Comparison of ENCODE assay signal across 8 cellular contexts in the genomic region with DNA sequence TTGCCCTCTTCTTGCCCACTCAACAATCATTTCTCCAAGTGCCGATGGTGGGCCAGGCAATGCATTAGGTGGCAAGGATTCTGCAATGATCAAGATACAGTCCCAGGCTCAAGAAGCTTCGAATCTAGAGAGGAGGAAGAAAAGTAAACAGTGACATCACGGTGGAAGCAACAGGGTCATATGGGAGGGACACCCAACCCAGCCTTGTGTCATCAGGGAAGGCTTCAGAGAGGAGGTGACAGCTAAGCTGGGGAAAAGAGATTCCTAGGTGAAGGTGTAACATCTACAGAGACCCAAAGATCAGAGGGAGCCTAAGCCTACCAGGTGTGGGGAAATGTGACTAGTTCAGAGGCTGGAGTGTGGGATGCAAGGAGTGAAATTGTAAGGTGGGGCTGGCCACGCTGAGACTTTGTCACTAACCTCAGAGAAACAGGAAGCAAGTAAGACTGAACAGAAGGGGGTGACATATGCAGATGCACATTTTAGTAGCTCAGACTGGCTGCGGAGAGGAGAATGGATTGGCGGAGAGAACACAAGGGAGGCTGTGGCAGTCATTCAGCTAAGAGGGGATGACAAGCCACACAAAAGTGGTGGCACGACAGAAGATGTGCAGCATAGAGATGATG.
DNase-seq lines count a peak whose midpoint lies in the region; ATAC-seq and TF ChIP-seq lines count a peak whose summit lies in the region.

No MANE protein-coding gene starts in this region.

- no peak overlapping the region for H3K4me3 ChIP-seq in Peyer's patch

- H3K4me1 Mint-ChIP-seq in central memory CD8-positive, alpha-beta T cell: peaks cover 92% of the 10 kb centered on the region

- DNase-seq in GM13977 (ENCODE audit: low spot score) (peak; percentile 38), Peyer's patch (peak in 2 of 3 donors; percentile 74 to 77), amniotic stem cell (lab: John Stamatoyannopoulos, UW) (no peak), posterior vena cava (ENCODE audit: low spot score) (no peak), SKM-1 (lab: John Stamatoyannopoulos, UW; ENCODE audit: unreplicated experiment) (no peak)
- DNase-seq in central memory CD8-positive, alpha-beta T cell (ENCODE audit: low spot score in 2 of 2): peak; percentile 47 to 80
- DNase-seq in stimulated activated naive CD4-positive, alpha-beta T cell treated with Interleukin-2 at 50 U/mL for 16 hours (lab: John Stamatoyannopoulos, UW): peak; percentile 66

- peak overlapping the region; percentile 46 to 84 (median 66) for H3K27ac ChIP-seq in Peyer's patch

- H3K9me3 Mint-ChIP-seq in central memory CD8-positive, alpha-beta T cell: no peaks in the 10 kb centered on the region

- intact Hi-C loops in posterior vena cava (cut with DNase I): loop anchor here in 1 of 2 donors (10.0 kb wide), 1 partner anchor 99 kb away; no protein-coding TSS in a partner anchor

- no peaks in the 10 kb centered on the region for H3K27me3 Mint-ChIP-seq in central memory CD8-positive, alpha-beta T cell

- in situ Hi-C loops in GM13977 (cut with MboI; ENCODE audit: low pct_unique_long_range_greater_than_20kb, low sequenced_read_pairs, unreplicated experiment): no loop called here

- H3K27me3 ChIP-seq in Peyer's patch: no peaks in the 10 kb centered on the region

- H3K36me3 Mint-ChIP-seq in central memory CD8-positive, alpha-beta T cell (ENCODE audit: insufficient read depth): peaks cover 19% of the 10 kb centered on the region

- H3K9me3 ChIP-seq in Peyer's patch: no peaks in the 10 kb centered on the region

- TF ChIP-seq CTCF in GM13977 (IDR thresholded peaks at IDR 0.05; ENCODE audit: extremely low read depth, insufficient read depth, missing control alignments) (peak; percentile 14), Peyer's patch (IDR thresholded peaks at IDR 0.05) (no peak)

- peak overlapping the region; percentile 97 for H3K27ac Mint-ChIP-seq in central memory CD8-positive, alpha-beta T cell (ENCODE audit: low read depth)

- H3K36me3 ChIP-seq in Peyer's patch: no peaks in the 10 kb centered on the region

- ATAC-seq in HG02623 (IDR thresholded peaks at IDR 0.05; ENCODE audit: unreplicated experiment): peak; percentile 73
- ATAC-seq in central memory CD8-positive, alpha-beta T cell (replicated peaks; ENCODE audit: extremely low read depth, poor library complexity, severe bottlenecking): peak; percentile 93

- H3K4me3 Mint-ChIP-seq in central memory CD8-positive, alpha-beta T cell: peak overlapping the region; percentile 64

- peaks cover 0 to 46% (median 7%) of the 10 kb centered on the region in 4 donors for H3K4me1 ChIP-seq in Peyer's patch

- TF ChIP-seq POLR2A in Peyer's patch (IDR thresholded peaks at IDR 0.05): no peak

Comparison
In these comparisons a context has a peak if more than half of its experiments do, and no peak if none do; other contexts are left out.
1. DNase-seq: peak in GM13977 (single experiment), Peyer's patch (2 of 3), central memory CD8-positive, alpha-beta T cell (2 of 2) and stimulated activated naive CD4-positive, alpha-beta T cell treated with Interleukin-2 at 50 U/mL for 16 hours (single experiment); none in amniotic stem cell (single experiment), posterior vena cava (single experiment) and SKM-1 (single experiment).